Comparison of ENCODE assay signal across 1 cellular context in the genomic region with DNA sequence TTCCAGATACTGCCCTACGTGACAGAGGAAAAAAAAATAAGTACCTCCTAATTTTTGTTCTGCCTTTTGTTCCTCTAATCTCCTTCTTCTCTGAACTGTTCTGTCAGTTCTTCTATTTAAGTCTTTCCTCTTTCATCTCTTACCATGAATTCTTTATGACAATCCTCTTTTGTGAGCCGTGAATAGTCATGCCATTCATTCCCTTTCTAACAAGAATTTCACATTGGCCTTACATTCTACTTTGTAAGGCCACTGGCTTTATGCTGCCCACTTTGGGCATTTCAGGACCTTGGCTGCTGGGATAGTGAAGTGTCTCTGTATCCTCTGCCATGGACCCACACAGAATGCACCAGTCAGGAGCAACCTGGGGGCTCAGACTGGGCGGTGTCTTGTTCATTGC.
TF ChIP-seq lines count a peak whose summit lies in the region.

No MANE protein-coding gene starts in this region.

TF ChIP-seq in H1, 55 proteins besides CTCF, POLR2A, EP300 and RAD21:
- TF ChIP-seq, protein P1, sequence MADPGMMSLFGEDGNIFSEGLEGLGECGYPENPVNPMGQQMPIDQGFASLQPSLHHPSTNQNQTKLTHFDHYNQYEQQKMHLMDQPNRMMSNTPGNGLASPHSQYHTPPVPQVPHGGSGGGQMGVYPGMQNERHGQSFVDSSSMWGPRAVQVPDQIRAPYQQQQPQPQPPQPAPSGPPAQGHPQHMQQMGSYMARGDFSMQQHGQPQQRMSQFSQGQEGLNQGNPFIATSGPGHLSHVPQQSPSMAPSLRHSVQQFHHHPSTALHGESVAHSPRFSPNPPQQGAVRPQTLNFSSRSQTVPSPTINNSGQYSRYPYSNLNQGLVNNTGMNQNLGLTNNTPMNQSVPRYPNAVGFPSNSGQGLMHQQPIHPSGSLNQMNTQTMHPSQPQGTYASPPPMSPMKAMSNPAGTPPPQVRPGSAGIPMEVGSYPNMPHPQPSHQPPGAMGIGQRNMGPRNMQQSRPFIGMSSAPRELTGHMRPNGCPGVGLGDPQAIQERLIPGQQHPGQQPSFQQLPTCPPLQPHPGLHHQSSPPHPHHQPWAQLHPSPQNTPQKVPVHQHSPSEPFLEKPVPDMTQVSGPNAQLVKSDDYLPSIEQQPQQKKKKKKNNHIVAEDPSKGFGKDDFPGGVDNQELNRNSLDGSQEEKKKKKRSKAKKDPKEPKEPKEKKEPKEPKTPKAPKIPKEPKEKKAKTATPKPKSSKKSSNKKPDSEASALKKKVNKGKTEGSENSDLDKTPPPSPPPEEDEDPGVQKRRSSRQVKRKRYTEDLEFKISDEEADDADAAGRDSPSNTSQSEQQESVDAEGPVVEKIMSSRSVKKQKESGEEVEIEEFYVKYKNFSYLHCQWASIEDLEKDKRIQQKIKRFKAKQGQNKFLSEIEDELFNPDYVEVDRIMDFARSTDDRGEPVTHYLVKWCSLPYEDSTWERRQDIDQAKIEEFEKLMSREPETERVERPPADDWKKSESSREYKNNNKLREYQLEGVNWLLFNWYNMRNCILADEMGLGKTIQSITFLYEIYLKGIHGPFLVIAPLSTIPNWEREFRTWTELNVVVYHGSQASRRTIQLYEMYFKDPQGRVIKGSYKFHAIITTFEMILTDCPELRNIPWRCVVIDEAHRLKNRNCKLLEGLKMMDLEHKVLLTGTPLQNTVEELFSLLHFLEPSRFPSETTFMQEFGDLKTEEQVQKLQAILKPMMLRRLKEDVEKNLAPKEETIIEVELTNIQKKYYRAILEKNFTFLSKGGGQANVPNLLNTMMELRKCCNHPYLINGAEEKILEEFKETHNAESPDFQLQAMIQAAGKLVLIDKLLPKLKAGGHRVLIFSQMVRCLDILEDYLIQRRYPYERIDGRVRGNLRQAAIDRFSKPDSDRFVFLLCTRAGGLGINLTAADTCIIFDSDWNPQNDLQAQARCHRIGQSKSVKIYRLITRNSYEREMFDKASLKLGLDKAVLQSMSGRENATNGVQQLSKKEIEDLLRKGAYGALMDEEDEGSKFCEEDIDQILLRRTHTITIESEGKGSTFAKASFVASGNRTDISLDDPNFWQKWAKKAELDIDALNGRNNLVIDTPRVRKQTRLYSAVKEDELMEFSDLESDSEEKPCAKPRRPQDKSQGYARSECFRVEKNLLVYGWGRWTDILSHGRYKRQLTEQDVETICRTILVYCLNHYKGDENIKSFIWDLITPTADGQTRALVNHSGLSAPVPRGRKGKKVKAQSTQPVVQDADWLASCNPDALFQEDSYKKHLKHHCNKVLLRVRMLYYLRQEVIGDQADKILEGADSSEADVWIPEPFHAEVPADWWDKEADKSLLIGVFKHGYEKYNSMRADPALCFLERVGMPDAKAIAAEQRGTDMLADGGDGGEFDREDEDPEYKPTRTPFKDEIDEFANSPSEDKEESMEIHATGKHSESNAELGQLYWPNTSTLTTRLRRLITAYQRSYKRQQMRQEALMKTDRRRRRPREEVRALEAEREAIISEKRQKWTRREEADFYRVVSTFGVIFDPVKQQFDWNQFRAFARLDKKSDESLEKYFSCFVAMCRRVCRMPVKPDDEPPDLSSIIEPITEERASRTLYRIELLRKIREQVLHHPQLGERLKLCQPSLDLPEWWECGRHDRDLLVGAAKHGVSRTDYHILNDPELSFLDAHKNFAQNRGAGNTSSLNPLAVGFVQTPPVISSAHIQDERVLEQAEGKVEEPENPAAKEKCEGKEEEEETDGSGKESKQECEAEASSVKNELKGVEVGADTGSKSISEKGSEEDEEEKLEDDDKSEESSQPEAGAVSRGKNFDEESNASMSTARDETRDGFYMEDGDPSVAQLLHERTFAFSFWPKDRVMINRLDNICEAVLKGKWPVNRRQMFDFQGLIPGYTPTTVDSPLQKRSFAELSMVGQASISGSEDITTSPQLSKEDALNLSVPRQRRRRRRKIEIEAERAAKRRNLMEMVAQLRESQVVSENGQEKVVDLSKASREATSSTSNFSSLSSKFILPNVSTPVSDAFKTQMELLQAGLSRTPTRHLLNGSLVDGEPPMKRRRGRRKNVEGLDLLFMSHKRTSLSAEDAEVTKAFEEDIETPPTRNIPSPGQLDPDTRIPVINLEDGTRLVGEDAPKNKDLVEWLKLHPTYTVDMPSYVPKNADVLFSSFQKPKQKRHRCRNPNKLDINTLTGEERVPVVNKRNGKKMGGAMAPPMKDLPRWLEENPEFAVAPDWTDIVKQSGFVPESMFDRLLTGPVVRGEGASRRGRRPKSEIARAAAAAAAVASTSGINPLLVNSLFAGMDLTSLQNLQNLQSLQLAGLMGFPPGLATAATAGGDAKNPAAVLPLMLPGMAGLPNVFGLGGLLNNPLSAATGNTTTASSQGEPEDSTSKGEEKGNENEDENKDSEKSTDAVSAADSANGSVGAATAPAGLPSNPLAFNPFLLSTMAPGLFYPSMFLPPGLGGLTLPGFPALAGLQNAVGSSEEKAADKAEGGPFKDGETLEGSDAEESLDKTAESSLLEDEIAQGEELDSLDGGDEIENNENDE (IDR thresholded peaks at IDR 0.05; ENCODE audit: insufficient replicate concordance, low read length), result no peak
- TF ChIP-seq RNF2 (IDR thresholded peaks at IDR 0.05; ENCODE audit: borderline replicate concordance, low read depth, low read length, missing control alignments, poor library complexity, severe bottlenecking) (no peak), CBX5 (IDR thresholded peaks at IDR 0.05; ENCODE audit: low read depth, low read length) (no peak), POLR2AphosphoS5 (IDR thresholded peaks at IDR 0.05; ENCODE audit: low read depth, low read length) (no peak), TAF7 (optimal IDR thresholded peaks at IDR 0.05; ENCODE audit: borderline replicate concordance, low read depth, low read length) (no peak), EGR1 (IDR thresholded peaks at IDR 0.05; ENCODE audit: borderline replicate concordance, low read depth, low read length) (no peak), SP4 (IDR thresholded peaks at IDR 0.05; ENCODE audit: low read length) (no peak), SAP30 (IDR thresholded peaks at IDR 0.05; ENCODE audit: insufficient read depth, insufficient replicate concordance, low read length) (no peak), MAFK (IDR thresholded peaks at IDR 0.05; ENCODE audit: low read depth, low read length) (no peak), KDM4A (IDR thresholded peaks at IDR 0.05; ENCODE audit: low read depth, low read length, severe bottlenecking) (no peak), POU5F1 (IDR thresholded peaks at IDR 0.05; ENCODE audit: low read depth, low read length) (no peak), GABPA (IDR thresholded peaks at IDR 0.05; ENCODE audit: borderline replicate concordance, insufficient read depth, low read length) (no peak), CEBPB (IDR thresholded peaks at IDR 0.05; ENCODE audit: low read depth, low read length) (no peak), RBBP5 (IDR thresholded peaks at IDR 0.05; ENCODE audit: borderline replicate concordance, low read depth, low read length) (no peak), GTF2F1 (IDR thresholded peaks at IDR 0.05; ENCODE audit: borderline replicate concordance, low read depth, low read length) (no peak), NRF1 (IDR thresholded peaks at IDR 0.05; ENCODE audit: low read depth, low read length) (no peak), CBX8 (IDR thresholded peaks at IDR 0.05; ENCODE audit: borderline replicate concordance, low read depth, low read length) (no peak), PHF8 (conservative IDR thresholded peaks at IDR 0.05; ENCODE audit: low read depth, low read length) (no peak)
- TF ChIP-seq, protein P2, sequence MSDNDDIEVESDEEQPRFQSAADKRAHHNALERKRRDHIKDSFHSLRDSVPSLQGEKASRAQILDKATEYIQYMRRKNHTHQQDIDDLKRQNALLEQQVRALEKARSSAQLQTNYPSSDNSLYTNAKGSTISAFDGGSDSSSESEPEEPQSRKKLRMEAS (IDR thresholded peaks at IDR 0.05), result no peak
- TF ChIP-seq, protein P3, sequence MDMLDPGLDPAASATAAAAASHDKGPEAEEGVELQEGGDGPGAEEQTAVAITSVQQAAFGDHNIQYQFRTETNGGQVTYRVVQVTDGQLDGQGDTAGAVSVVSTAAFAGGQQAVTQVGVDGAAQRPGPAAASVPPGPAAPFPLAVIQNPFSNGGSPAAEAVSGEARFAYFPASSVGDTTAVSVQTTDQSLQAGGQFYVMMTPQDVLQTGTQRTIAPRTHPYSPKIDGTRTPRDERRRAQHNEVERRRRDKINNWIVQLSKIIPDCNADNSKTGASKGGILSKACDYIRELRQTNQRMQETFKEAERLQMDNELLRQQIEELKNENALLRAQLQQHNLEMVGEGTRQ (IDR thresholded peaks at IDR 0.05; ENCODE audit: low read length), result no peak
